In genomic region chr2:101872480-101872879, GRCh38 we compare ENCODE assay signal across 1 cellular context.
TF ChIP-seq lines count a peak whose summit lies in the region.

No MANE protein-coding gene starts in this region.

TF ChIP-seq in WTC11, 78 proteins besides CTCF, POLR2A, EP300 and RAD21 (continued from another document):
- TF ChIP-seq ATF2 (CRISPR knock-in tag; IDR thresholded peaks at IDR 0.05; ENCODE audit: borderline replicate concordance, low read depth) (no peak), CREB1 (CRISPR knock-in tag; IDR thresholded peaks at IDR 0.05) (no peak), AR (CRISPR knock-in tag; IDR thresholded peaks at IDR 0.05) (no peak), NFATC4 (CRISPR knock-in tag; IDR thresholded peaks at IDR 0.05) (no peak), TCF7 (CRISPR knock-in tag; IDR thresholded peaks at IDR 0.05; ENCODE audit: low read depth) (no peak), ZNF532 (CRISPR knock-in tag; IDR thresholded peaks at IDR 0.05; ENCODE audit: borderline replicate concordance) (no peak), PREB (CRISPR knock-in tag; IDR thresholded peaks at IDR 0.05; ENCODE audit: borderline replicate concordance) (no peak), ZNF219 (CRISPR knock-in tag; IDR thresholded peaks at IDR 0.05; ENCODE audit: borderline replicate concordance) (no peak), OVOL2 (CRISPR knock-in tag; IDR thresholded peaks at IDR 0.05; ENCODE audit: borderline replicate concordance) (no peak), NR3C1 (CRISPR knock-in tag; conservative IDR thresholded peaks at IDR 0.05; ENCODE audit: low read depth) (no peak), ERG (CRISPR knock-in tag; IDR thresholded peaks at IDR 0.05) (no peak), ZNF232 (CRISPR knock-in tag; IDR thresholded peaks at IDR 0.05) (no peak)
